Comparison of ENCODE assay signal across 9 cellular contexts in genomic region chr9:19232830-19233194, GRCh38. TPM values are rescaled to one million over a fixed set of nuclear protein-coding genes. Genes with fewer than 3 reads are reported as not detected.
DNase-seq lines count a peak whose midpoint lies in the region; FAIRE-seq and TF ChIP-seq lines count a peak whose summit lies in the region.
"Had no signal": no experiment of that assay in that cellular context is flagged by ENCODE, and none has a peak within 500 bp of the region (broad histone marks: within the 10 kb centered on the region; RNA-seq: fewer than 3 reads in every experiment).

No MANE protein-coding gene starts in this region.

- TF ChIP-seq POLR2A in GM12891 (IDR thresholded peaks at IDR 0.05; ENCODE audit: low read depth, low read length), result no peak

- no peaks in the 10 kb centered on the region for H3K9me2 ChIP-seq in MM.1S (replicated peaks; ENCODE audit: insufficient read depth, low read length)

- H3K27me3 ChIP-seq in MM.1S (replicated peaks; ENCODE audit: insufficient read depth, low read length) (no peaks in the 10 kb centered on the region), skeletal muscle tissue (ENCODE audit: control insufficient read depth in 3 of 3, insufficient read depth in 3 of 3, low read length in 3 of 3) (no peaks in the 10 kb centered on the region)
- no peaks in the 10 kb centered on the region for H3K27me3 ChIP-seq in effector memory CD4-positive, alpha-beta T cell (replicated peaks; ENCODE audit: control insufficient read depth, insufficient read depth, low read length, poor library complexity, severe bottlenecking)

- no peaks in the 10 kb centered on the region for H4K20me1 ChIP-seq in MM.1S (ENCODE audit: insufficient read depth, low read length)

- no peaks in the 10 kb centered on the region for H3K36me3 ChIP-seq in MM.1S (replicated peaks; ENCODE audit: insufficient read depth, low read length)
- H3K36me3 ChIP-seq in effector memory CD4-positive, alpha-beta T cell (ENCODE audit: control insufficient read depth, insufficient read depth, low read length), result no peaks in the 10 kb centered on the region
- H3K36me3 ChIP-seq in skeletal muscle tissue (ENCODE audit: control insufficient read depth in 3 of 3, insufficient read depth in 3 of 3, low read length in 3 of 3), result no peaks in the 10 kb centered on the region

- no peaks in the 10 kb centered on the region for H3K9me3 ChIP-seq in MM.1S (replicated peaks; ENCODE audit: insufficient read depth, low read length)
- H3K9me3 ChIP-seq in effector memory CD4-positive, alpha-beta T cell (ENCODE audit: control insufficient read depth, low read length), result no peaks in the 10 kb centered on the region
- H3K9me3 ChIP-seq in skeletal muscle tissue (ENCODE audit: control insufficient read depth in 3 of 3, low read length in 3 of 3), result no peaks in the 10 kb centered on the region

- H3K9me3 Mint-ChIP-seq in CD14-positive monocyte, result peaks cover 0 to 2% (median 0%) of the 10 kb centered on the region in 7 donors

- H3K4me3 ChIP-seq in MM.1S (ENCODE audit: low read length) (peak overlapping the region; percentile 73), skeletal muscle tissue (ENCODE audit: low read length in 3 of 3) (peak overlapping the region in 2 of 3 donors; percentile 15 to 69)
- peak overlapping the region; percentile 30 for H3K4me3 ChIP-seq in effector memory CD4-positive, alpha-beta T cell (ENCODE audit: insufficient read depth, low read depth, low read length, poor library complexity, severe bottlenecking)

- DNase-seq in DMS 273 (lab: John Stamatoyannopoulos, UW; ENCODE audit: unreplicated experiment) (peak; percentile 35), DMS 273 treated with DMSO at 0.1 percent for 48 hours (lab: John Stamatoyannopoulos, UW) (no peak), MM.1S (peak; percentile 75), mesenteric fat pad (ENCODE audit: low spot score) (no peak), CD14-positive monocyte (ENCODE audit: low spot score) (no peak), GM12891 (ENCODE audit: insufficient read length, low spot score) (no peak)
- DNase-seq in effector memory CD4-positive, alpha-beta T cell, result no peak

- H3K79me2 ChIP-seq in MM.1S (ENCODE audit: low read length), result peaks cover 62% of the 10 kb centered on the region

- H3K27me3 Mint-ChIP-seq in CD14-positive monocyte (ENCODE audit: low read depth in 3 of 3), result peaks cover 2 to 3% (median 2%) of the 10 kb centered on the region in 3 donors

- no peak overlapping the region for H2AFZ ChIP-seq in MM.1S (ENCODE audit: low read length)

- H3K27ac Mint-ChIP-seq in CD14-positive monocyte, result no peak overlapping the region

- H3K4me3 Mint-ChIP-seq in CD14-positive monocyte, result no peak overlapping the region

- H3K27ac ChIP-seq in MM.1S (ENCODE audit: low read length) (peak overlapping the region; percentile 66; the same call in 1 of the 2 replicates), skeletal muscle tissue (ENCODE audit: low read depth, low read length) (peak overlapping the region; percentile 15)
- no peak overlapping the region for H3K27ac ChIP-seq in effector memory CD4-positive, alpha-beta T cell (ENCODE audit: insufficient read depth, low read length, poor library complexity, severe bottlenecking)

- intact Hi-C loops in CD14-positive monocyte (cut with micrococcal nuclease), result loop anchor here in 1 of 2 donors (5.0 kb wide), 1 partner anchor 51 kb away; no protein-coding TSS in a partner anchor

- H3K4me2 ChIP-seq in MM.1S (ENCODE audit: low read depth, low read length), result peak overlapping the region; percentile 76

- peaks cover 10% of the 10 kb centered on the region for H3F3A ChIP-seq in MM.1S (ENCODE audit: insufficient read depth, low read length)

- peaks cover 21% of the 10 kb centered on the region for H3K4me1 Mint-ChIP-seq in CD14-positive monocyte

- H3K4me1 ChIP-seq in MM.1S (ENCODE audit: low read length) (no peaks in the 10 kb centered on the region), skeletal muscle tissue (ENCODE audit: control insufficient read depth in 3 of 3, insufficient read depth in 3 of 3, low read length in 3 of 3) (peaks cover 5 to 15% (median 7%) of the 10 kb centered on the region in 3 donors)
- H3K4me1 ChIP-seq in effector memory CD4-positive, alpha-beta T cell (ENCODE audit: control insufficient read depth, insufficient read depth, low read length, poor library complexity, severe bottlenecking), result peaks cover 15% of the 10 kb centered on the region

- peaks cover 3 to 8% of the 10 kb centered on the region in 2 donors for H3K36me3 Mint-ChIP-seq in CD14-positive monocyte

- no peak for FAIRE-seq in GM12891 (lab: Jason Lieb, UNC)
- FAIRE-seq: A204.1 had no signal

- peak overlapping the region; percentile 81; the same call in 1 of the 2 replicates for H3K9ac ChIP-seq in MM.1S (ENCODE audit: low read length)
- peak overlapping the region; percentile 33 to 94 (median 91) for H3K9ac ChIP-seq in skeletal muscle tissue (ENCODE audit: low read depth in 1 of 3, low read length in 3 of 3)

- no peak for TF ChIP-seq CTCF in MM.1S (IDR thresholded peaks at IDR 0.05; ENCODE audit: low read length)
- no peak for TF ChIP-seq CTCF in CD14-positive monocyte (IDR thresholded peaks at IDR 0.05)

TF ChIP-seq in GM12891, 5 proteins besides CTCF, POLR2A, EP300 and RAD21:
- TF ChIP-seq SPI1 (IDR thresholded peaks at IDR 0.05; ENCODE audit: low read depth, low read length) (no peak), POLR2AphosphoS5 (IDR thresholded peaks at IDR 0.05; ENCODE audit: low read depth, low read length) (no peak), POU2F2 (IDR thresholded peaks at IDR 0.05; ENCODE audit: low read depth, low read length) (no peak), PAX5 (IDR thresholded peaks at IDR 0.05; ENCODE audit: insufficient read depth, low read length, severe bottlenecking) (no peak), TAF1 (IDR thresholded peaks at IDR 0.05; ENCODE audit: low read depth, low read length) (no peak)

RNA-seq across cellular contexts. Expression of gene DENND4C, which starts 2.3 kb away (rescaled TPM):
- total RNA-seq in skeletal muscle tissue (74.6 TPM), mesenteric fat pad (62.7 TPM)
- polyA plus RNA-seq in CD14-positive monocyte, result 10 to 100 TPM in 1 of 2 donors, 1 to 10 TPM in 1; 8.1 to 12.7 TPM
- 14.1 TPM for polyA plus RNA-seq in GM12891 (2012; ENCODE audit: low read depth, missing spikeins)

Comparison
In these comparisons a context has a peak if more than half of its experiments do, and no peak if none do; other contexts are left out.
1. DNase-seq: peak in DMS 273 (single experiment) and MM.1S (single experiment); none in DMS 273 treated with DMSO at 0.1 percent for 48 hours (single experiment), effector memory CD4-positive, alpha-beta T cell (0 of 3), mesenteric fat pad (single experiment), CD14-positive monocyte (single experiment) and GM12891 (single experiment).
2. Peak in every context shown above with its lines, with median percentiles within 50 percentile points of each other: H3K4me3 ChIP-seq.